Comparison of ENCODE assay signal across 16 cellular contexts in genomic region chr9:115777610-115778009, GRCh38.
A peak's percentile ranks its signal among the peaks of the same experiment; 100 is the strongest.
DNase-seq lines count a peak whose midpoint lies in the region; ATAC-seq and TF ChIP-seq lines count a peak whose summit lies in the region.
"Had no signal": no experiment of that assay in that cellular context is flagged by ENCODE, and none has a peak within 500 bp of the region (broad histone marks: within the 10 kb centered on the region; RNA-seq: fewer than 3 reads in every experiment).

No MANE protein-coding gene starts in this region.

- H2AK9ac ChIP-seq in IMR-90 (replicated peaks; ENCODE audit: low read depth, low read length, poor library complexity), result no peak overlapping the region

- intact Hi-C loops in IMR-90 (cut with micrococcal nuclease), result no loop called here

- no peak overlapping the region for H4K8ac ChIP-seq in IMR-90 (ENCODE audit: low read depth in 2 of 2, low read length in 2 of 2)

- dilution Hi-C loops in IMR-90 (cut with HindIII; ENCODE audit: low sequenced_read_pairs, unreplicated experiment), result no loop called here

- H3K4me3 ChIP-seq in AG10803 (ENCODE audit: low read length) (no peak overlapping the region), IMR-90 (ENCODE audit: insufficient read depth, low read depth, low read length) (no peak overlapping the region), astrocyte of the spinal cord (ENCODE audit: low read depth, low read length) (no peak overlapping the region), brain microvascular endothelial cell (ENCODE audit: low read depth, low read length) (no peak overlapping the region)

- no peak overlapping the region for H3K9ac ChIP-seq in IMR-90 (ENCODE audit: low read depth, low read length)

- TF ChIP-seq CTCF in AG10803 (conservative IDR thresholded peaks at IDR 0.05; ENCODE audit: low read length) (no peak), IMR-90 (conservative IDR thresholded peaks at IDR 0.05; ENCODE audit: low read depth, low read length) (no peak), astrocyte of the spinal cord (IDR thresholded peaks at IDR 0.05; ENCODE audit: low read depth, low read length) (no peak), brain microvascular endothelial cell (IDR thresholded peaks at IDR 0.05; ENCODE audit: low read depth, low read length, missing control alignments) (no peak)

- no CpG with 5 or more reads among the region's 2 CpGs for WGBS in IMR-90 (ENCODE audit: extremely low coverage in 2 of 2, insufficient read length in 1 of 2), 2 experiments

- H2BK5ac ChIP-seq in IMR-90 (ENCODE audit: low read depth, low read length, poor library complexity, severe bottlenecking), result no peak overlapping the region

- H3K27me3 Mint-ChIP-seq in stimulated activated memory B cell treated with anti-CD40 and anti-IgM and Interleukin-4, amounts not matched to agents 10 μg/mL and 1 μg/mL and 100 μg/mL, for 72 hours, result no peaks in the 10 kb centered on the region
- no peaks in the 10 kb centered on the region for H3K27me3 Mint-ChIP-seq in activated CD4-positive, alpha-beta T cell treated with anti-CD3 and anti-CD28 coated beads, Interleukin-2, amount 10 ng/mL, durations not matched to agents 7 days and 5 days
- H3K27me3 Mint-ChIP-seq: CD4-positive, alpha-beta T cell had no signal

- in situ Hi-C loops in IMR-90 (cut with MboI; ENCODE audit: low sequenced_read_pairs), result no loop called here
- in situ Hi-C loops in astrocyte of the spinal cord (cut with HindIII; ENCODE audit: low sequenced_read_pairs), result no loop called here
- in situ Hi-C loops in brain microvascular endothelial cell (cut with HindIII; ENCODE audit: low pct_ligation_motif_present, low sequenced_read_pairs), result no loop called here

- H3K27ac ChIP-seq in IMR-90 (ENCODE audit: insufficient read depth, low read length) (no peak overlapping the region), brain microvascular endothelial cell (no peak overlapping the region)
- H3K27ac ChIP-seq: C4-2B had no signal

- BruUV-seq in IMR-90 (replicated peaks; lab: Mats Ljungman, UMichigan), result no TSS peak

- H2AK5ac ChIP-seq in IMR-90 (ENCODE audit: low read depth, low read length), result no peak overlapping the region

- no peaks in the 10 kb centered on the region for H4K20me1 ChIP-seq in IMR-90 (ENCODE audit: insufficient read depth, low read length)

- H3K4me3 Mint-ChIP-seq in stimulated activated memory B cell treated with anti-CD40 and anti-IgM and Interleukin-4, amounts not matched to agents 10 μg/mL and 1 μg/mL and 100 μg/mL, for 72 hours, result no peak overlapping the region
- no peak overlapping the region for H3K4me3 Mint-ChIP-seq in activated CD4-positive, alpha-beta T cell treated with anti-CD3 and anti-CD28 coated beads, Interleukin-2, amount 10 ng/mL, durations not matched to agents 7 days and 5 days
- H3K4me3 Mint-ChIP-seq: CD4-positive, alpha-beta T cell; H9 had no signal

- DNase-seq in AG10803 (ENCODE audit: low read depth) (peak; percentile 17), IMR-90 (no peak), astrocyte of the spinal cord (ENCODE audit: low read depth, low spot score) (peak; percentile 9), left kidney (ENCODE audit: low read depth, low spot score) (peak; percentile 35), brain microvascular endothelial cell (no peak)
- DNase-seq in activated CD4-positive, alpha-beta T cell treated with anti-CD3 and anti-CD28 coated beads for 48 hours, result no peak
- DNase-seq in activated CD4-positive, alpha-beta T cell treated with anti-CD3 and anti-CD28 coated beads, Interleukin-2, amount 10 ng/mL, durations not matched to agents 7 days and 5 days, result no peak
- DNase-seq: ACHN; AML-193; Caco-2; CD4-positive, alpha-beta T cell; GDM1; GOT3; H9 had no signal

- no peak overlapping the region for H2AFZ ChIP-seq in IMR-90 (replicated peaks; ENCODE audit: low read length, poor library complexity)

- H3K4me1 ChIP-seq in IMR-90 (ENCODE audit: control insufficient read depth, insufficient read depth, low read length), result 0 out of 2 replicates have a peak, but pooled peaks cover 2% of the 10 kb centered on the region
- H3K4me1 ChIP-seq: Caco-2 had no signal

- H2BK120ac ChIP-seq in IMR-90 (ENCODE audit: low read depth, low read length), result no peak overlapping the region

- H3K4me2 ChIP-seq in IMR-90 (ENCODE audit: low read depth, low read length), result no peak overlapping the region

- no peak overlapping the region for H4K91ac ChIP-seq in IMR-90 (ENCODE audit: insufficient read depth, low read depth, low read length)

- no peak overlapping the region for H4K5ac ChIP-seq in IMR-90 (ENCODE audit: low read depth, low read length)

- peaks cover 6% of the 10 kb centered on the region for H3K9me3 Mint-ChIP-seq in stimulated activated memory B cell treated with anti-CD40 and anti-IgM and Interleukin-4, amounts not matched to agents 10 μg/mL and 1 μg/mL and 100 μg/mL, for 72 hours
- H3K9me3 Mint-ChIP-seq in activated CD4-positive, alpha-beta T cell treated with anti-CD3 and anti-CD28 coated beads, Interleukin-2, amount 10 ng/mL, durations not matched to agents 7 days and 5 days, result no peaks in the 10 kb centered on the region
- H3K9me3 Mint-ChIP-seq: H9 had no signal

- H3K27me3 ChIP-seq in IMR-90 (ENCODE audit: control insufficient read depth, insufficient read depth, low read length) (no peaks in the 10 kb centered on the region), brain microvascular endothelial cell (replicated peaks) (no peaks in the 10 kb centered on the region)

- H3K9me3 ChIP-seq in IMR-90 (ENCODE audit: control insufficient read depth, insufficient read depth, low read length), result no peaks in the 10 kb centered on the region
- H3K9me3 ChIP-seq: Caco-2 had no signal

- no peak overlapping the region for H3K4ac ChIP-seq in IMR-90 (ENCODE audit: low read depth, low read length)

- H3K36me3 ChIP-seq in IMR-90 (ENCODE audit: control insufficient read depth, insufficient read depth, low read length) (no peaks in the 10 kb centered on the region), brain microvascular endothelial cell (replicated peaks) (no peaks in the 10 kb centered on the region)

- H3K9me1 ChIP-seq in IMR-90 (ENCODE audit: insufficient read depth, low read length), result no peaks in the 10 kb centered on the region

- H3K23ac ChIP-seq in IMR-90 (ENCODE audit: low read depth, low read length), result no peak overlapping the region

- no peaks in the 10 kb centered on the region for H3K4me1 Mint-ChIP-seq in stimulated activated memory B cell treated with anti-CD40 and anti-IgM and Interleukin-4, amounts not matched to agents 10 μg/mL and 1 μg/mL and 100 μg/mL, for 72 hours
- H3K4me1 Mint-ChIP-seq in activated CD4-positive, alpha-beta T cell treated with anti-CD3 and anti-CD28 coated beads, Interleukin-2, amount 10 ng/mL, durations not matched to agents 7 days and 5 days, result no peaks in the 10 kb centered on the region
- H3K4me1 Mint-ChIP-seq: H9 had no signal

- CTCF ChIA-PET in IMR-90 (lab: Yijun Ruan, JAX), result no interaction called here
- CTCF ChIA-PET in activated CD4-positive, alpha-beta T cell treated with anti-CD3 and anti-CD28 coated beads, Interleukin-2, amount 10 ng/mL, durations not matched to agents 7 days and 5 days (lab: Charles Lee), result no interaction called here

- H2BK15ac ChIP-seq in IMR-90 (ENCODE audit: low read depth, low read length), result no peak overlapping the region

- no peak overlapping the region for H3K27ac Mint-ChIP-seq in stimulated activated memory B cell treated with anti-CD40 and anti-IgM and Interleukin-4, amounts not matched to agents 10 μg/mL and 1 μg/mL and 100 μg/mL, for 72 hours
- H3K27ac Mint-ChIP-seq in activated CD4-positive, alpha-beta T cell treated with anti-CD3 and anti-CD28 coated beads, Interleukin-2, amount 10 ng/mL, durations not matched to agents 7 days and 5 days, result no peak overlapping the region
- H3K27ac Mint-ChIP-seq: CD4-positive, alpha-beta T cell; H9 had no signal

- ATAC-seq in IMR-90 (ENCODE audit: low read depth), result no peak
- no peak for ATAC-seq in stimulated activated memory B cell treated with anti-CD40 and anti-IgM and Interleukin-4, amounts not matched to agents 10 μg/mL and 1 μg/mL and 100 μg/mL, for 72 hours

- no peaks in the 10 kb centered on the region for H3K36me3 Mint-ChIP-seq in stimulated activated memory B cell treated with anti-CD40 and anti-IgM and Interleukin-4, amounts not matched to agents 10 μg/mL and 1 μg/mL and 100 μg/mL, for 72 hours
- no peaks in the 10 kb centered on the region for H3K36me3 Mint-ChIP-seq in activated CD4-positive, alpha-beta T cell treated with anti-CD3 and anti-CD28 coated beads, Interleukin-2, amount 10 ng/mL, durations not matched to agents 7 days and 5 days (ENCODE audit: low read depth)

- H2BK20ac ChIP-seq in IMR-90 (ENCODE audit: low read depth, low read length), result no peak overlapping the region

- no peak overlapping the region for H3K18ac ChIP-seq in IMR-90 (ENCODE audit: low read depth, low read length)

- no peak for TF ChIP-seq POLR2A in IMR-90 (IDR thresholded peaks at IDR 0.05; ENCODE audit: low read depth, low read length)

- no peak overlapping the region for H3K56ac ChIP-seq in IMR-90 (ENCODE audit: extremely low read depth, insufficient read depth, low read length)

- no peak overlapping the region for H3K14ac ChIP-seq in IMR-90 (replicated peaks; ENCODE audit: low read depth, low read length)

- TF ChIP-seq RAD21 in IMR-90 (IDR thresholded peaks at IDR 0.05; ENCODE audit: low read length), result no peak

- no peaks in the 10 kb centered on the region for H3K79me1 ChIP-seq in IMR-90 (ENCODE audit: low read depth in 1 of 2, low read length in 2 of 2)

- POLR2A ChIA-PET in IMR-90 (lab: Charles Lee; ENCODE audit: unreplicated experiment), result interaction anchor here (0.6 kb wide), 1 partner anchor 873 kb away, joined by 3 read pairs; no protein-coding TSS in a partner anchor
- POLR2A ChIA-PET in activated CD4-positive, alpha-beta T cell treated with anti-CD3 and anti-CD28 coated beads, Interleukin-2, amount 10 ng/mL, durations not matched to agents 7 days and 5 days (lab: Charles Lee), result no interaction called here

TF ChIP-seq in IMR-90, 13 proteins besides CTCF, POLR2A, EP300 and RAD21:
- TF ChIP-seq MAFK (IDR thresholded peaks at IDR 0.05; ENCODE audit: low read depth, low read length) (peak; percentile 65), FOS (IDR thresholded peaks at IDR 0.05; ENCODE audit: low read depth, low read length) (no peak), RCOR1 (IDR thresholded peaks at IDR 0.05; ENCODE audit: insufficient replicate concordance, low read length) (no peak)

Comparison
In these comparisons a context has a peak if more than half of its experiments do, and no peak if none do; other contexts are left out.
1. DNase-seq: peak in AG10803 (single experiment), astrocyte of the spinal cord (single experiment) and left kidney (single experiment); none in IMR-90 (single experiment), activated CD4-positive, alpha-beta T cell treated with anti-CD3 and anti-CD28 coated beads for 48 hours (single experiment), brain microvascular endothelial cell (single experiment) and activated CD4-positive, alpha-beta T cell treated with anti-CD3 and anti-CD28 coated beads, Interleukin-2, amount 10 ng/mL, durations not matched to agents 7 days and 5 days (single experiment).